In the genomic region with DNA sequence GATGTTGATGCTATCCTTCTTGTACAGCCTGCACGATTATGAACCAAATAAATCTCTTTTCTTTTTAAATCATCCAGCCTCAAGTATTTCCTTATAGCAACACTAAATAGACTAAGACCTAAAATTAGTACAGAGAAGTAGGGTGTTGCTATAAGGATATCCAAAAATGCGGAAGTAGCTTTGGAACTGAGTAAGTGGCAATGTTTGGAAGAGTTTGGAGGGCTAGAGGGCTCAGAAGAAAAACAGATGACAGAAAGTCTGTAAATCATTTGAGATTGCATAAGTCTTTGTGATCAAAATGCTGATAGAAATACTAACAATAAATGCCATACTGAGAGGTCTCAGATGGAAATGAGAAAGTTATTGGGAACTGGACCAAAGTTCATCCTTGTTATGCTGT, we compare ENCODE assay signal across 20 cellular contexts.
A peak's percentile ranks its signal among the peaks of the same experiment; 100 is the strongest.
DNase-seq lines count a peak whose midpoint lies in the region; ATAC-seq, FAIRE-seq and TF ChIP-seq lines count a peak whose summit lies in the region.
"Had no signal": no experiment of that assay in that cellular context is flagged by ENCODE, and none has a peak within 500 bp of the region (broad histone marks: within the 10 kb centered on the region; RNA-seq: fewer than 3 reads in every experiment).

No MANE protein-coding gene starts in this region.

- H3K27ac ChIP-seq in endothelial cell of umbilical vein (ENCODE audit: insufficient read depth, low read depth, low read length) (no peak overlapping the region), hepatocyte (no peak overlapping the region)
- H3K27ac ChIP-seq: ascending aorta, gastroesophageal sphincter, prostate gland had no signal

- H3K79me2 ChIP-seq in endothelial cell of umbilical vein (ENCODE audit: control insufficient read depth, insufficient read depth, low read length) = no peaks in the 10 kb centered on the region
- H3K79me2 ChIP-seq in hepatocyte = no peaks in the 10 kb centered on the region

- H2AFZ ChIP-seq in endothelial cell of umbilical vein (ENCODE audit: low read depth, low read length) (no peak overlapping the region), hepatocyte (no peak overlapping the region)

- CTCF ChIA-PET in endothelial cell of umbilical vein (lab: Charles Lee) = no interaction called here

- TF ChIP-seq CTCF in endothelial cell of umbilical vein (IDR thresholded peaks at IDR 0.05; ENCODE audit: extremely low read depth in 1 of 2, insufficient read depth in 1 of 2, low read depth in 1 of 2, low read length in 2 of 2) (no peak), hepatocyte (IDR thresholded peaks at IDR 0.05; ENCODE audit: poor library complexity) (no peak)

- H3K36me3 ChIP-seq in endothelial cell of umbilical vein (ENCODE audit: control insufficient read depth in 2 of 2, extremely low read depth in 1 of 2, insufficient read depth in 2 of 2, low read length in 2 of 2) (no peaks in the 10 kb centered on the region), hepatocyte (replicated peaks; ENCODE audit: insufficient read depth, low read depth) (no peaks in the 10 kb centered on the region)
- H3K36me3 ChIP-seq: ascending aorta, gastroesophageal sphincter, prostate gland had no signal

- no peaks in the 10 kb centered on the region for H3K9me2 ChIP-seq in hepatocyte (replicated peaks; ENCODE audit: insufficient read depth)

- dilution Hi-C loops in endothelial cell of umbilical vein (cut with MboI; ENCODE audit: extremely low pct_ligation_motif_present, low sequenced_read_pairs) = no loop called here

- no peak overlapping the region for H3K9ac ChIP-seq in endothelial cell of umbilical vein (replicated peaks; ENCODE audit: extremely low read depth, insufficient read depth, low read length)

- H3K4me2 ChIP-seq in endothelial cell of umbilical vein (ENCODE audit: insufficient read depth, low read length) = no peak overlapping the region
- H3K4me2 ChIP-seq in hepatocyte = no peak overlapping the region

- TF ChIP-seq POLR2A in endothelial cell of umbilical vein (IDR thresholded peaks at IDR 0.05; ENCODE audit: low read depth, low read length) = no peak

- intact Hi-C loops in endothelial cell of umbilical vein (cut with micrococcal nuclease) = no loop called here

- WGBS in hepatocyte (ENCODE audit: low lambda C conversion rate, missing lambda C conversion rate) = 75% methylated on average over 2 of the region's 2 CpGs

- H4K20me1 ChIP-seq in endothelial cell of umbilical vein (replicated peaks; ENCODE audit: control insufficient read depth, extremely low read depth, insufficient read depth, low read length) (no peaks in the 10 kb centered on the region), hepatocyte (ENCODE audit: insufficient read depth, poor library complexity, severe bottlenecking) (no peaks in the 10 kb centered on the region)

- no peaks in the 10 kb centered on the region for H3K9me1 ChIP-seq in endothelial cell of umbilical vein (replicated peaks; ENCODE audit: control insufficient read depth, extremely low read depth, insufficient read depth, low read length)

- no peak for ATAC-seq in GM19397 (IDR thresholded peaks at IDR 0.05; ENCODE audit: unreplicated experiment)
- ATAC-seq: activated CD4-positive, CD25-positive, alpha-beta regulatory T cell treated with anti-CD3 and anti-CD28 coated beads, Interleukin-2, amount 50 U/mL, for 24 hours; CD8-positive, alpha-beta T cell; gastroesophageal sphincter; PC-3; Right ventricle myocardium inferior had no signal

- no peaks in the 10 kb centered on the region for H3K27me3 ChIP-seq in endothelial cell of umbilical vein (ENCODE audit: control insufficient read depth in 2 of 2, insufficient read depth in 2 of 2, low read length in 2 of 2)
- H3K27me3 ChIP-seq in hepatocyte = no peaks in the 10 kb centered on the region
- H3K27me3 ChIP-seq: ascending aorta, gastroesophageal sphincter had no signal

- H3K4me3 ChIP-seq in endothelial cell of umbilical vein (replicated peaks in 1 of 3; ENCODE audit: insufficient read depth in 1 of 3, low read depth in 1 of 3, low read length in 3 of 3) = no peak overlapping the region
- H3K4me3 ChIP-seq in hepatocyte = no peak overlapping the region
- H3K4me3 ChIP-seq: ascending aorta, gastroesophageal sphincter, prostate gland had no signal

- BruUV-seq in endothelial cell of umbilical vein (replicated peaks; lab: Mats Ljungman, UMichigan) = no TSS peak

- DNase-seq in CD1c-positive myeloid dendritic cell (ENCODE audit: extremely low spot score) = peak; percentile 18
- peak; percentile 95 for DNase-seq in NOMO-1 treated with DMSO at 0.1 percent for 48 hours (lab: John Stamatoyannopoulos, UW; ENCODE audit: unreplicated experiment)
- DNase-seq in endothelial cell of umbilical vein (ENCODE audit: low read depth, low spot score) = peak; percentile 41
- DNase-seq in medulla oblongata (ENCODE audit: extremely low spot score) = peak; percentile 37
- no peak for DNase-seq in hepatocyte (ENCODE audit: low spot score)
- DNase-seq in NCI-H146 treated with DMSO at 0.1 percent for 48 hours (lab: John Stamatoyannopoulos, UW; ENCODE audit: unreplicated experiment) = no peak
- no peak for DNase-seq in NCI-H2227 (lab: John Stamatoyannopoulos, UW; ENCODE audit: unreplicated experiment)
- DNase-seq: activated CD4-positive, alpha-beta memory T cell treated with anti-CD3 and anti-CD28 coated beads, Interleukin-2, amount 10 ng/mL, durations not matched to agents 7 days and 5 days; CD8-positive, alpha-beta T cell; KG1; NCI-H187; PC-3 had no signal

- POLR2A ChIA-PET in endothelial cell of umbilical vein (lab: Charles Lee) = no interaction called here

- FAIRE-seq in endothelial cell of umbilical vein (lab: Jason Lieb, UNC) = no peak
- FAIRE-seq: HTR-8/SVneo, TTC549 had no signal

- no peaks in the 10 kb centered on the region for H3K9me3 ChIP-seq in endothelial cell of umbilical vein (replicated peaks; ENCODE audit: control insufficient read depth, insufficient read depth, low read length)
- H3K9me3 ChIP-seq in hepatocyte (ENCODE audit: low read depth) = no peaks in the 10 kb centered on the region
- H3K9me3 ChIP-seq: ascending aorta, gastroesophageal sphincter, prostate gland had no signal

- H3K4me1 ChIP-seq in endothelial cell of umbilical vein (ENCODE audit: control insufficient read depth, extremely low read depth, insufficient read depth, low read length) = no peaks in the 10 kb centered on the region
- H3K4me1 ChIP-seq in hepatocyte (ENCODE audit: insufficient read depth) = no peaks in the 10 kb centered on the region
- H3K4me1 ChIP-seq: gastroesophageal sphincter, prostate gland had no signal

TF ChIP-seq in endothelial cell of umbilical vein, 7 proteins besides CTCF, POLR2A, EP300 and RAD21:
- TF ChIP-seq GATA2 (IDR thresholded peaks at IDR 0.05; ENCODE audit: insufficient read depth, insufficient read length, low read depth, low read length) = no peak
- no peak for TF ChIP-seq MYC (IDR thresholded peaks at IDR 0.05; ENCODE audit: low read depth, low read length)
- no peak for TF ChIP-seq EZH2 (IDR thresholded peaks at IDR 0.05; ENCODE audit: borderline replicate concordance, low read depth, low read length, severe bottlenecking)
- TF ChIP-seq FOS (IDR thresholded peaks at IDR 0.05; ENCODE audit: borderline replicate concordance, insufficient read depth, low read length) = no peak
- TF ChIP-seq POLR2AphosphoS5 (IDR thresholded peaks at IDR 0.05; ENCODE audit: insufficient read depth, low read depth, low read length) = no peak
- TF ChIP-seq JUN (IDR thresholded peaks at IDR 0.05; ENCODE audit: borderline replicate concordance, insufficient read depth, insufficient read length, low read depth) = no peak
- no peak for TF ChIP-seq MAX (IDR thresholded peaks at IDR 0.05; ENCODE audit: insufficient read depth, insufficient read length)

Comparison
In these comparisons a context has a peak if more than half of its experiments do, and no peak if none do; other contexts are left out.
1. DNase-seq: peak in CD1c-positive myeloid dendritic cell (single experiment), NOMO-1 treated with DMSO at 0.1 percent for 48 hours (single experiment), endothelial cell of umbilical vein (single experiment) and medulla oblongata (single experiment); none in hepatocyte (single experiment), NCI-H146 treated with DMSO at 0.1 percent for 48 hours (single experiment) and NCI-H2227 (single experiment).